8 cellular contexts compared by ENCODE assay signal in genomic region chr4:76434901-76435688, GRCh38. TPM values are rescaled to one million over a fixed set of nuclear protein-coding genes. Genes with fewer than 3 reads are reported as not detected.
DNase-seq lines count a peak whose midpoint lies in the region; ATAC-seq, FAIRE-seq and TF ChIP-seq lines count a peak whose summit lies in the region.

Gene SHROOM3 (plus strand): TSS chr4:76435229. CDS start chr4:76436053, 824 bp downstream.

- ATAC-seq in IMR-90 (ENCODE audit: low read depth) (no peak), thoracic aorta (ENCODE audit: insufficient number of reproducible peaks, low FRiP score, low read depth) (peak; percentile 70)
- no peak for ATAC-seq in stimulated activated memory B cell treated with anti-CD40 and anti-IgM and Interleukin-4, amounts not matched to agents 10 μg/mL and 1 μg/mL and 100 μg/mL, for 72 hours

- TF ChIP-seq POLR2A in IMR-90 (IDR thresholded peaks at IDR 0.05; ENCODE audit: low read depth, low read length) (no peak), testis (IDR thresholded peaks at IDR 0.05) (no peak)

- TF ChIP-seq RAD21 in IMR-90 (IDR thresholded peaks at IDR 0.05; ENCODE audit: low read length), result no peak

- FAIRE-seq in GM19239 (lab: Jason Lieb, UNC), result no peak

- no peak within 1 kb of the TSS for H2AK9ac ChIP-seq in IMR-90 (replicated peaks; ENCODE audit: low read depth, low read length, poor library complexity)

- no TSS peak for BruUV-seq in IMR-90 (replicated peaks; lab: Mats Ljungman, UMichigan)

- peak within 1 kb of the TSS; percentile 54; the same call in 1 of the 2 replicates for H3K4me2 ChIP-seq in IMR-90 (ENCODE audit: low read depth, low read length)

- H3K4ac ChIP-seq in IMR-90 (ENCODE audit: low read depth, low read length), result no peak within 1 kb of the TSS

- H3K79me1 ChIP-seq in IMR-90 (ENCODE audit: low read depth in 1 of 2, low read length in 2 of 2), result no peaks in the 10 kb centered on the region

- no peak within 1 kb of the TSS for H3K18ac ChIP-seq in IMR-90 (ENCODE audit: low read depth, low read length)

- H2AK5ac ChIP-seq in IMR-90 (ENCODE audit: low read depth, low read length), result no peak within 1 kb of the TSS

- H3K4me3 ChIP-seq in IMR-90 (ENCODE audit: insufficient read depth, low read depth, low read length) (no peak within 1 kb of the TSS), thoracic aorta (peak within 1 kb of the TSS; percentile 62), testis (no peak within 1 kb of the TSS)

- DNase-seq in IMR-90 (no peak), cerebellum (ENCODE audit: low spot score) (no peak), kidney tubule cell (ENCODE audit: low spot score) (peak; percentile 64), thoracic aorta (ENCODE audit: low spot score) (no peak), testis (no peak), NCI-H1417 treated with DMSO at 0.1 percent for 48 hours (lab: John Stamatoyannopoulos, UW) (no peak), GM19239 (ENCODE audit: insufficient read length, low spot score) (no peak)

- H3K36me3 ChIP-seq in IMR-90 (ENCODE audit: control insufficient read depth, insufficient read depth, low read length) (no peaks in the 10 kb centered on the region), thoracic aorta (no peaks in the 10 kb centered on the region), testis (ENCODE audit: low read depth, missing control alignments) (no peaks in the 10 kb centered on the region)

- intact Hi-C loops in IMR-90 (cut with micrococcal nuclease), result loop anchor here (5.0 to 10.0 kb wide), 3 partner anchors 317 to 767 kb away; no protein-coding TSS in a partner anchor
- intact Hi-C loops in testis (cut with DNase I; ENCODE audit: low total_unique reads), result no loop called here

- 40% methylated on average over 1 of the region's 10 CpGs; no CpG with 5 or more reads in 1 of the 2 experiments for WGBS in IMR-90 (ENCODE audit: extremely low coverage in 2 of 2, insufficient read length in 1 of 2), 2 experiments
- WGBS in testis, 2 donors, result 31 to 41% methylated on average over 10 of the region's 10 CpGs

- H3K27me3 Mint-ChIP-seq in stimulated activated memory B cell treated with anti-CD40 and anti-IgM and Interleukin-4, amounts not matched to agents 10 μg/mL and 1 μg/mL and 100 μg/mL, for 72 hours, result peaks cover 26% of the 10 kb centered on the region

- no peak within 1 kb of the TSS for H3K27ac ChIP-seq in IMR-90 (ENCODE audit: insufficient read depth, low read length)
- H3K27ac ChIP-seq in thoracic aorta, result peak within 1 kb of the TSS; percentile 59 to 65
- H3K27ac ChIP-seq in testis, result no peak within 1 kb of the TSS

- peaks cover 9% of the 10 kb centered on the region for H3K4me1 Mint-ChIP-seq in stimulated activated memory B cell treated with anti-CD40 and anti-IgM and Interleukin-4, amounts not matched to agents 10 μg/mL and 1 μg/mL and 100 μg/mL, for 72 hours

- no peak within 1 kb of the TSS for H3K56ac ChIP-seq in IMR-90 (ENCODE audit: extremely low read depth, insufficient read depth, low read length)

- no peak within 1 kb of the TSS for H2BK20ac ChIP-seq in IMR-90 (ENCODE audit: low read depth, low read length)

- TF ChIP-seq CTCF in IMR-90 (conservative IDR thresholded peaks at IDR 0.05; ENCODE audit: low read depth, low read length), result no peak
- TF ChIP-seq CTCF in thoracic aorta (IDR thresholded peaks at IDR 0.05), result no peak
- no peak for TF ChIP-seq CTCF in testis (IDR thresholded peaks at IDR 0.05)

- in situ Hi-C loops in IMR-90 (cut with MboI; ENCODE audit: low sequenced_read_pairs), result loop anchor here (5.0 to 25.0 kb wide), 3 partner anchors 72 to 777 kb away; no protein-coding TSS in a partner anchor

- no peak within 1 kb of the TSS for H3K14ac ChIP-seq in IMR-90 (replicated peaks; ENCODE audit: low read depth, low read length)

- no peak within 1 kb of the TSS for H2AFZ ChIP-seq in IMR-90 (replicated peaks; ENCODE audit: low read length, poor library complexity)

- H4K8ac ChIP-seq in IMR-90 (ENCODE audit: low read depth in 2 of 2, low read length in 2 of 2), result no peak within 1 kb of the TSS

- no peak within 1 kb of the TSS for H4K5ac ChIP-seq in IMR-90 (ENCODE audit: low read depth, low read length)

- no peaks in the 10 kb centered on the region for H3K9me1 ChIP-seq in IMR-90 (ENCODE audit: insufficient read depth, low read length)

- CTCF ChIA-PET in IMR-90 (lab: Yijun Ruan, JAX), result interaction anchor here (1.3 kb wide), 1 partner anchor 769 kb away, joined by 4 read pairs; no protein-coding TSS in a partner anchor

- no peak within 1 kb of the TSS for H3K4me3 Mint-ChIP-seq in stimulated activated memory B cell treated with anti-CD40 and anti-IgM and Interleukin-4, amounts not matched to agents 10 μg/mL and 1 μg/mL and 100 μg/mL, for 72 hours

- no peak within 1 kb of the TSS for H2BK15ac ChIP-seq in IMR-90 (ENCODE audit: low read depth, low read length)

- H3K27me3 ChIP-seq in IMR-90 (ENCODE audit: control insufficient read depth, insufficient read depth, low read length) (peaks cover 33% of the 10 kb centered on the region), thoracic aorta (replicated peaks; ENCODE audit: insufficient read depth) (no peaks in the 10 kb centered on the region), testis (no peaks in the 10 kb centered on the region)

- H3K23ac ChIP-seq in IMR-90 (ENCODE audit: low read depth, low read length), result no peak within 1 kb of the TSS

- H3K9me3 Mint-ChIP-seq in stimulated activated memory B cell treated with anti-CD40 and anti-IgM and Interleukin-4, amounts not matched to agents 10 μg/mL and 1 μg/mL and 100 μg/mL, for 72 hours, result peaks cover 3% of the 10 kb centered on the region

- dilution Hi-C loops in IMR-90 (cut with HindIII; ENCODE audit: low sequenced_read_pairs, unreplicated experiment), result no loop called here

- POLR2A ChIA-PET in IMR-90 (lab: Charles Lee; ENCODE audit: unreplicated experiment), result no interaction called here

- H3K9me3 ChIP-seq in IMR-90 (ENCODE audit: control insufficient read depth, insufficient read depth, low read length), result peaks cover 4% of the 10 kb centered on the region
- no peaks in the 10 kb centered on the region for H3K9me3 ChIP-seq in thoracic aorta
- no peaks in the 10 kb centered on the region for H3K9me3 ChIP-seq in testis

- no peaks in the 10 kb centered on the region for H3K36me3 Mint-ChIP-seq in stimulated activated memory B cell treated with anti-CD40 and anti-IgM and Interleukin-4, amounts not matched to agents 10 μg/mL and 1 μg/mL and 100 μg/mL, for 72 hours

- no peak within 1 kb of the TSS for H3K9ac ChIP-seq in IMR-90 (ENCODE audit: low read depth, low read length)

- no peak within 1 kb of the TSS for H2BK120ac ChIP-seq in IMR-90 (ENCODE audit: low read depth, low read length)

- H4K91ac ChIP-seq in IMR-90 (ENCODE audit: insufficient read depth, low read depth, low read length), result no peak within 1 kb of the TSS

- no peak within 1 kb of the TSS for H3K27ac Mint-ChIP-seq in stimulated activated memory B cell treated with anti-CD40 and anti-IgM and Interleukin-4, amounts not matched to agents 10 μg/mL and 1 μg/mL and 100 μg/mL, for 72 hours

- no peaks in the 10 kb centered on the region for H4K20me1 ChIP-seq in IMR-90 (ENCODE audit: insufficient read depth, low read length)

- H3K4me1 ChIP-seq in IMR-90 (ENCODE audit: control insufficient read depth, insufficient read depth, low read length), result no peaks in the 10 kb centered on the region
- H3K4me1 ChIP-seq in thoracic aorta (ENCODE audit: control insufficient read depth in 1 of 2, low read depth in 2 of 2), result peaks cover 5 to 15% of the 10 kb centered on the region in 2 donors
- no peaks in the 10 kb centered on the region for H3K4me1 ChIP-seq in testis

- H2BK5ac ChIP-seq in IMR-90 (ENCODE audit: low read depth, low read length, poor library complexity, severe bottlenecking), result no peak within 1 kb of the TSS

TF ChIP-seq in IMR-90, 13 proteins besides CTCF, POLR2A, EP300 and RAD21:
- TF ChIP-seq MAZ (IDR thresholded peaks at IDR 0.05; ENCODE audit: borderline replicate concordance, low read depth, low read length), result no peak
- no peak for TF ChIP-seq USF2 (IDR thresholded peaks at IDR 0.05; ENCODE audit: low read depth, low read length)
- no peak for TF ChIP-seq RFX5 (IDR thresholded peaks at IDR 0.05; ENCODE audit: low read depth, low read length)
- no peak for TF ChIP-seq MAFK (IDR thresholded peaks at IDR 0.05; ENCODE audit: low read depth, low read length)
- no peak for TF ChIP-seq RCOR1 (IDR thresholded peaks at IDR 0.05; ENCODE audit: insufficient replicate concordance, low read length)
TF ChIP-seq in IMR-90: peak in this region for 0.

RNA-seq across cellular contexts. Expression of gene SHROOM3, which starts in this region (rescaled TPM):
- 18.1 and 19.5 TPM in 2 replicates for total RNA-seq in IMR-90 (2012; rRNA removed)
- 10.8 and 14.2 TPM in 2 replicates for polyA plus RNA-seq in IMR-90 (2012; rRNA removed)
- 7.3 and 10.8 TPM in 2 replicates for polyA plus RNA-seq in IMR-90 (2012; cell fraction: cytosol; rRNA removed)
- 9.4 and 11.4 TPM in 2 replicates for polyA plus RNA-seq in IMR-90 (2012; cell fraction: nucleus; rRNA removed; ENCODE audit: low replicate concordance)
- 55.4 TPM for total RNA-seq in cerebellum
- 100 to 1,000 TPM; 139 to 171 TPM for total RNA-seq in thoracic aorta
- 1 to 10 TPM; 6.4 to 7.2 TPM for total RNA-seq in testis
- 3.9 TPM for polyA plus RNA-seq in testis (ENCODE audit: insufficient read depth, low read depth, low replicate concordance)

Comparison
In these comparisons a context has a peak if more than half of its experiments do, and no peak if none do; other contexts are left out.
1. H3K27ac ChIP-seq: peak in thoracic aorta (2 of 2); none in IMR-90 (single experiment) and testis (0 of 2).